In genomic region chr5:74502479-74502950, GRCh38 we compare ENCODE assay signal across 19 cellular contexts.
"Had no signal": no experiment of that assay in that cellular context is flagged by ENCODE, and none has a peak within 500 bp of the region (broad histone marks: within the 10 kb centered on the region; RNA-seq: fewer than 3 reads in every experiment).

No MANE protein-coding gene starts in this region.

- H3K36me3 Mint-ChIP-seq: immature natural killer cell, neural progenitor cell had no signal

- H3K27me3 ChIP-seq: neural progenitor cell, right atrium auricular region, transverse colon had no signal

- DNase-seq: activated CD4-positive, alpha-beta T cell treated with anti-CD3 and anti-CD28 coated beads for 4 hours; activated CD8-positive, alpha-beta memory T cell treated with anti-CD3 and anti-CD28 coated beads, Interleukin-2, amount 50 U/mL, for 48 hours; activated CD8-positive, alpha-beta T cell treated with anti-CD3 and anti-CD28 coated beads, Interleukin-2, amount 10 ng/mL, durations not matched to agents 7 days and 5 days; activated naive CD4-positive, alpha-beta T cell treated with Interleukin-2 at 50 U/mL for 16 hours; central memory CD4-positive, alpha-beta T cell; cortex of kidney; immature natural killer cell; left cardiac atrium; mesendoderm; posterior cingulate gyrus; stimulated activated CD4-positive, alpha-beta T cell treated with anti-CD3 and anti-CD28 coated beads, Interleukin-1b, Interleukin-23, amount 100 ng/mL, for 48 hours; stimulated activated naive CD4-positive, alpha-beta T cell; substantia nigra; T1000; transverse colon had no signal

- H3K9me3 ChIP-seq: right atrium auricular region, transverse colon had no signal

- H3K4me1 ChIP-seq: right atrium auricular region had no signal

- ATAC-seq: activated CD8-positive, alpha-beta T cell treated with anti-CD3 and anti-CD28 coated beads, Interleukin-2, amount 10 ng/mL, durations not matched to agents 7 days and 5 days; esophagus mucosa had no signal

- H3K4me3 Mint-ChIP-seq: activated CD8-positive, alpha-beta T cell treated with anti-CD3 and anti-CD28 coated beads, Interleukin-2, amount 10 ng/mL, durations not matched to agents 7 days and 5 days; activated T-helper 1 cell treated with anti-CD3 and anti-CD28 coated beads, Interleukin-12 subunit alpha, Interleukin-12 subunit beta, Interleukin-2, Interleukin-4 antibody, amounts not matched to agents 30 ng/mL and 10 ng/mL and 1 ng/mL, durations not matched to agents 14 hours and 24 hours and 36 hours; immature natural killer cell; neural progenitor cell had no signal

- H3K36me3 ChIP-seq: neural progenitor cell, right atrium auricular region, transverse colon had no signal

- H3K27ac Mint-ChIP-seq: activated CD8-positive, alpha-beta T cell treated with anti-CD3 and anti-CD28 coated beads, Interleukin-2, amount 10 ng/mL, durations not matched to agents 7 days and 5 days; activated T-helper 1 cell treated with anti-CD3 and anti-CD28 coated beads, Interleukin-12 subunit alpha, Interleukin-12 subunit beta, Interleukin-2, Interleukin-4 antibody, amounts not matched to agents 30 ng/mL and 10 ng/mL and 1 ng/mL, durations not matched to agents 14 hours and 24 hours and 36 hours; neural progenitor cell had no signal

- H3K9me3 Mint-ChIP-seq: activated T-helper 1 cell treated with anti-CD3 and anti-CD28 coated beads, Interleukin-12 subunit alpha, Interleukin-12 subunit beta, Interleukin-2, Interleukin-4 antibody, amounts not matched to agents 30 ng/mL and 10 ng/mL and 1 ng/mL, durations not matched to agents 14 hours and 24 hours and 36 hours; immature natural killer cell; neural progenitor cell had no signal

- H3K4me3 ChIP-seq: neural progenitor cell, right atrium auricular region, transverse colon had no signal
